10 cellular contexts compared by ENCODE assay signal in genomic region chr4:152304220-152304619, GRCh38.
A peak's percentile ranks its signal among the peaks of the same experiment; 100 is the strongest.
DNase-seq lines count a peak whose midpoint lies in the region; ATAC-seq, FAIRE-seq and TF ChIP-seq lines count a peak whose summit lies in the region.
"Had no signal": no experiment of that assay in that cellular context is flagged by ENCODE, and none has a peak within 500 bp of the region (broad histone marks: within the 10 kb centered on the region; RNA-seq: fewer than 3 reads in every experiment).

No MANE protein-coding gene starts in this region.

- H3K27ac ChIP-seq in RWPE2 (ENCODE audit: poor library complexity, severe bottlenecking): no peak overlapping the region

- H3K27ac Mint-ChIP-seq in T-helper 2 cell treated with Interferon-gamma antibody and Interleukin-4, amounts not matched to agents 5 μg/mL and 100 μg/mL, for 36 hours: no peak overlapping the region
- H3K27ac Mint-ChIP-seq: effector memory CD8-positive, alpha-beta T cell had no signal

- TF ChIP-seq CTCF in RWPE2 (IDR thresholded peaks at IDR 0.05; ENCODE audit: poor library complexity, severe bottlenecking): no peak

- H3K4me3 ChIP-seq in RWPE2 (ENCODE audit: severe bottlenecking): no peak overlapping the region
- H3K4me3 ChIP-seq: mucosa of descending colon had no signal

- H3K27me3 Mint-ChIP-seq in T-helper 2 cell treated with Interferon-gamma antibody and Interleukin-4, amounts not matched to agents 5 μg/mL and 100 μg/mL, for 36 hours (ENCODE audit: low read depth): no peaks in the 10 kb centered on the region

- no peaks in the 10 kb centered on the region for H3K4me1 ChIP-seq in RWPE2 (ENCODE audit: insufficient read depth, poor library complexity, severe bottlenecking)

- H3K4me3 Mint-ChIP-seq in T-helper 2 cell treated with Interferon-gamma antibody and Interleukin-4, amounts not matched to agents 5 μg/mL and 100 μg/mL, for 36 hours: no peak overlapping the region
- H3K4me3 Mint-ChIP-seq: effector memory CD8-positive, alpha-beta T cell had no signal

- no peaks in the 10 kb centered on the region for H3K9me3 Mint-ChIP-seq in T-helper 2 cell treated with Interferon-gamma antibody and Interleukin-4, amounts not matched to agents 5 μg/mL and 100 μg/mL, for 36 hours
- H3K9me3 Mint-ChIP-seq: effector memory CD8-positive, alpha-beta T cell had no signal

- H3K36me3 Mint-ChIP-seq in T-helper 2 cell treated with Interferon-gamma antibody and Interleukin-4, amounts not matched to agents 5 μg/mL and 100 μg/mL, for 36 hours (ENCODE audit: low read depth): no peaks in the 10 kb centered on the region

- H3K36me3 ChIP-seq in RWPE2 (ENCODE audit: low read depth): no peaks in the 10 kb centered on the region

- FAIRE-seq in RCC 7860 (lab: Jason Lieb, UNC): no peak

- peak; percentile 85 for ATAC-seq in GM19372 (IDR thresholded peaks at IDR 0.05; ENCODE audit: low read depth, unreplicated experiment)
- ATAC-seq in HG03025 (IDR thresholded peaks at IDR 0.05; ENCODE audit: low FRiP score, unreplicated experiment): peak; percentile 62
- peak; percentile 55; the same call in 2 of the 3 replicates for ATAC-seq in RWPE2 (ENCODE audit: low read depth)
- ATAC-seq: effector memory CD8-positive, alpha-beta T cell; mucosa of descending colon had no signal

- no peaks in the 10 kb centered on the region for H3K4me1 Mint-ChIP-seq in T-helper 2 cell treated with Interferon-gamma antibody and Interleukin-4, amounts not matched to agents 5 μg/mL and 100 μg/mL, for 36 hours (ENCODE audit: low read depth)

- H3K9me3 ChIP-seq in RWPE2 (ENCODE audit: severe bottlenecking): no peaks in the 10 kb centered on the region
- H3K9me3 ChIP-seq: mucosa of descending colon had no signal

- DNase-seq in Daoy (ENCODE audit: low read depth) (peak; percentile 31), RWPE2 (ENCODE audit: low spot score) (no peak), NCI-H146 (lab: John Stamatoyannopoulos, UW) (no peak), NCI-H146 treated with DMSO at 0.1 percent for 48 hours (lab: John Stamatoyannopoulos, UW; ENCODE audit: unreplicated experiment) (no peak), RCC 7860 (ENCODE audit: low spot score) (no peak)
- DNase-seq in T-helper 2 cell treated with Interferon-gamma antibody and Interleukin-4, amounts not matched to agents 5 μg/mL and 100 μg/mL, for 36 hours (ENCODE audit: low spot score): no peak
- DNase-seq: effector memory CD8-positive, alpha-beta T cell; mucosa of descending colon had no signal

- no peaks in the 10 kb centered on the region for H3K27me3 ChIP-seq in RWPE2 (ENCODE audit: insufficient read depth, poor library complexity, severe bottlenecking)
